8 cellular contexts compared by ENCODE assay signal in the genomic region with DNA sequence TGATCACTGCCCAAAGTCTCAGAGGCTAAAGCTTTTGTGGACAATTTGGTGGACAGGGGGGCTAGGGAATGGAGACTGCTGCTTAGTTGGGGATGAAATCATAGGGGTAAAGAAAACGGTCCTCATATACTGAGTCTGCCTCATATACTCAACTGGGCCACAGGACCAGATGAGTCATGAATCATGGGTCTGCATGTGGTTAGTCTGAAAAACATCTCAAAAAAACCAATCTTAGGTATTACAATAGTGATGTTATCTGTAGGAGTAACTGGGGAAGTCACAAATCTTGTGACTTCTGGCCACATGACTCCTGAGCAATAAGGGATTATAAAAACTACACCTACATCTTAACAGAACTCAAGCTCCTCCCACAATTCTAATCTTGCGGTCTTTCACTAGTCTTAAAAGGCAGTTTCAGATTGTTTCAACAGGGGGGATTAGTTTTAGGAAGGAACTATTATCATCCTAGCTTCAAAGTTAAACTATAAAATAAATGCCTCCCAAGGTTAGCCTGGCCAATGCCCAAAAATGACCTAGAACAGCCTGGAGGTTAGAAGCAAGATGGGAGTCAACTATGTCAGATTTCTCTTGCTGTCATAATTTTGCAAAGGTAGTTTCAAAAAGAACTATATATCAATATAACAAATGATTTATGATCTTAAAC.
DNase-seq lines count a peak whose midpoint lies in the region; ATAC-seq lines count a peak whose summit lies in the region.

No MANE protein-coding gene starts in this region.

- H3K36me3 Mint-ChIP-seq in activated naive CD4-positive, alpha-beta T cell treated with anti-CD3 and anti-CD28 coated beads, Interleukin-2, amount 50 U/mL, for 24 hours = peaks cover 21% of the 10 kb centered on the region
- H3K36me3 Mint-ChIP-seq in stimulated activated memory B cell treated with anti-CD40 and anti-IgM and Interleukin-4, amounts not matched to agents 10 μg/mL and 1 μg/mL and 100 μg/mL, for 72 hours = peaks cover 42% of the 10 kb centered on the region

- no peak for DNase-seq in activated naive CD4-positive, alpha-beta T cell treated with anti-CD3 and anti-CD28 coated beads, Interleukin-2, amount 50 U/mL, for 16 hours
- DNase-seq in activated T-cell treated with anti-CD3 and anti-CD28 coated beads, Interleukin-2, amount 50 U/mL, for 48 hours = peak; percentile 48 to 49
- DNase-seq in germinal center (ENCODE audit: low spot score) (no peak), NCI-H146 treated with DMSO at 0.1 percent for 48 hours (lab: John Stamatoyannopoulos, UW; ENCODE audit: unreplicated experiment) (no peak), NCI-H1694 (lab: John Stamatoyannopoulos, UW) (no peak)

- peak overlapping the region; percentile 14 for H3K27ac Mint-ChIP-seq in activated naive CD4-positive, alpha-beta T cell treated with anti-CD3 and anti-CD28 coated beads, Interleukin-2, amount 50 U/mL, for 24 hours
- peak overlapping the region; percentile 73 for H3K27ac Mint-ChIP-seq in stimulated activated memory B cell treated with anti-CD40 and anti-IgM and Interleukin-4, amounts not matched to agents 10 μg/mL and 1 μg/mL and 100 μg/mL, for 72 hours

- no peaks in the 10 kb centered on the region for H3K9me3 Mint-ChIP-seq in activated naive CD4-positive, alpha-beta T cell treated with anti-CD3 and anti-CD28 coated beads, Interleukin-2, amount 50 U/mL, for 24 hours
- H3K9me3 Mint-ChIP-seq in stimulated activated memory B cell treated with anti-CD40 and anti-IgM and Interleukin-4, amounts not matched to agents 10 μg/mL and 1 μg/mL and 100 μg/mL, for 72 hours = no peaks in the 10 kb centered on the region

- no peaks in the 10 kb centered on the region for H3K27me3 Mint-ChIP-seq in activated naive CD4-positive, alpha-beta T cell treated with anti-CD3 and anti-CD28 coated beads, Interleukin-2, amount 50 U/mL, for 24 hours
- no peaks in the 10 kb centered on the region for H3K27me3 Mint-ChIP-seq in stimulated activated memory B cell treated with anti-CD40 and anti-IgM and Interleukin-4, amounts not matched to agents 10 μg/mL and 1 μg/mL and 100 μg/mL, for 72 hours

- no peak overlapping the region for H3K4me3 Mint-ChIP-seq in activated naive CD4-positive, alpha-beta T cell treated with anti-CD3 and anti-CD28 coated beads, Interleukin-2, amount 50 U/mL, for 24 hours
- H3K4me3 Mint-ChIP-seq in stimulated activated memory B cell treated with anti-CD40 and anti-IgM and Interleukin-4, amounts not matched to agents 10 μg/mL and 1 μg/mL and 100 μg/mL, for 72 hours = no peak overlapping the region

- ATAC-seq in HG03280 (IDR thresholded peaks at IDR 0.05; ENCODE audit: unreplicated experiment) = peak; percentile 90
- peak; percentile 87 for ATAC-seq in stimulated activated memory B cell treated with anti-CD40 and anti-IgM and Interleukin-4, amounts not matched to agents 10 μg/mL and 1 μg/mL and 100 μg/mL, for 72 hours

- H3K4me1 Mint-ChIP-seq in activated naive CD4-positive, alpha-beta T cell treated with anti-CD3 and anti-CD28 coated beads, Interleukin-2, amount 50 U/mL, for 24 hours = peaks cover 83% of the 10 kb centered on the region
- peaks cover 59% of the 10 kb centered on the region for H3K4me1 Mint-ChIP-seq in stimulated activated memory B cell treated with anti-CD40 and anti-IgM and Interleukin-4, amounts not matched to agents 10 μg/mL and 1 μg/mL and 100 μg/mL, for 72 hours

Comparison
In these comparisons a context has a peak if more than half of its experiments do, and no peak if none do; other contexts are left out.
1. DNase-seq: peak in activated T-cell treated with anti-CD3 and anti-CD28 coated beads, Interleukin-2, amount 50 U/mL, for 48 hours (2 of 2); none in activated naive CD4-positive, alpha-beta T cell treated with anti-CD3 and anti-CD28 coated beads, Interleukin-2, amount 50 U/mL, for 16 hours (single experiment), germinal center (single experiment), NCI-H146 treated with DMSO at 0.1 percent for 48 hours (single experiment) and NCI-H1694 (single experiment).